Comparison of ENCODE assay signal across 16 cellular contexts in genomic region chr7:33743594-33743993, GRCh38.
DNase-seq lines count a peak whose midpoint lies in the region; ATAC-seq and TF ChIP-seq lines count a peak whose summit lies in the region.
"Had no signal": no experiment of that assay in that cellular context is flagged by ENCODE, and none has a peak within 500 bp of the region (broad histone marks: within the 10 kb centered on the region; RNA-seq: fewer than 3 reads in every experiment).

No MANE protein-coding gene starts in this region.

- peak overlapping the region; percentile 68; the same call in 1 of the 2 replicates for H3K23ac ChIP-seq in IMR-90 (ENCODE audit: low read depth, low read length)

- TF ChIP-seq RAD21 in IMR-90 (IDR thresholded peaks at IDR 0.05; ENCODE audit: low read length): no peak

- peak overlapping the region; percentile 66 for H2AK5ac ChIP-seq in IMR-90 (ENCODE audit: low read depth, low read length)

- H3K4me1 Mint-ChIP-seq in endothelial cell (ENCODE audit: unreplicated experiment): peaks cover 24% of the 10 kb centered on the region

- in situ Hi-C loops in IMR-90 (cut with MboI; ENCODE audit: low sequenced_read_pairs): no loop called here

- H4K5ac ChIP-seq in IMR-90 (ENCODE audit: low read depth, low read length): 0 out of 2 replicates have a peak overlapping the region, but pooled peaks have one; percentile 95

- H2BK120ac ChIP-seq in IMR-90 (ENCODE audit: low read depth, low read length): peak overlapping the region; percentile 85

- H2BK20ac ChIP-seq in IMR-90 (ENCODE audit: low read depth, low read length): peak overlapping the region; percentile 87

- H2AK9ac ChIP-seq in IMR-90 (replicated peaks; ENCODE audit: low read depth, low read length, poor library complexity): no peak overlapping the region

- dilution Hi-C loops in IMR-90 (cut with HindIII; ENCODE audit: low sequenced_read_pairs, unreplicated experiment): no loop called here

- H3K14ac ChIP-seq in IMR-90 (replicated peaks; ENCODE audit: low read depth, low read length): peak overlapping the region; percentile 82

- 0 out of 2 replicates have a peak overlapping the region, but pooled peaks have one; percentile 13 for H3K56ac ChIP-seq in IMR-90 (ENCODE audit: extremely low read depth, insufficient read depth, low read length)

- no peak for TF ChIP-seq POLR2A in IMR-90 (IDR thresholded peaks at IDR 0.05; ENCODE audit: low read depth, low read length)

- peak overlapping the region; percentile 96 for H3K27ac ChIP-seq in IMR-90 (ENCODE audit: insufficient read depth, low read length)
- H3K27ac ChIP-seq: KMS-11 had no signal

- peaks cover 4% of the 10 kb centered on the region for H3K36me3 Mint-ChIP-seq in endothelial cell (ENCODE audit: low read depth, unreplicated experiment)

- DNase-seq in AG20443 (ENCODE audit: low spot score) (peak; percentile 55), IMR-90 (peak; percentile 98), non-pigmented ciliary epithelial cell (ENCODE audit: low read depth) (peak; percentile 68), H7 (no peak), endothelial cell (ENCODE audit: low spot score) (no peak)
- DNase-seq in activated CD4-positive, alpha-beta T cell treated with anti-CD3 and anti-CD28 coated beads, Interleukin-2, amount 50 U/mL, for 4 hours: no peak
- DNase-seq: activated CD4-positive, alpha-beta T cell treated with anti-CD3 and anti-CD28 coated beads, Interleukin-2, amount 50 U/mL, for 1 hour; CD4-positive, alpha-beta memory T cell; central memory CD4-positive, alpha-beta T cell; esophagus squamous epithelium; NCI-H2081 treated with DMSO at 0.1 percent for 48 hours; nucleus accumbens; T-helper 1 cell had no signal

- peak overlapping the region; percentile 98 for H3K18ac ChIP-seq in IMR-90 (ENCODE audit: low read depth, low read length)

- POLR2A ChIA-PET in IMR-90 (lab: Charles Lee; ENCODE audit: unreplicated experiment): no interaction called here

- no peaks in the 10 kb centered on the region for H3K9me3 ChIP-seq in IMR-90 (ENCODE audit: control insufficient read depth, insufficient read depth, low read length)
- H3K9me3 ChIP-seq: esophagus squamous epithelium had no signal

- intact Hi-C loops in IMR-90 (cut with micrococcal nuclease): no loop called here

- H3K9me3 Mint-ChIP-seq in endothelial cell (ENCODE audit: unreplicated experiment): no peaks in the 10 kb centered on the region

- no peak overlapping the region for H3K9ac ChIP-seq in IMR-90 (ENCODE audit: low read depth, low read length)
- H3K9ac ChIP-seq: KMS-11 had no signal

- ATAC-seq in IMR-90 (ENCODE audit: low read depth) (peak; percentile 95), esophagus mucosa (peak; percentile 87), GM21825 (IDR thresholded peaks at IDR 0.05; ENCODE audit: unreplicated experiment) (no peak)

- H3K79me1 ChIP-seq in IMR-90 (ENCODE audit: low read depth in 1 of 2, low read length in 2 of 2): no peaks in the 10 kb centered on the region

- H3K4me3 ChIP-seq in IMR-90 (ENCODE audit: insufficient read depth, low read depth, low read length) (no peak overlapping the region), H7 (ENCODE audit: insufficient read depth, low read depth, low read length) (no peak overlapping the region)
- H3K4me3 ChIP-seq: esophagus squamous epithelium had no signal

- CTCF ChIA-PET in IMR-90 (lab: Yijun Ruan, JAX): interaction anchor here (0.7 to 1.6 kb wide), 2 partner anchors 11 to 22 kb away, joined by 3 read pairs; no protein-coding TSS in a partner anchor

- no peak overlapping the region for H3K27ac Mint-ChIP-seq in endothelial cell (ENCODE audit: unreplicated experiment)
- H3K27ac Mint-ChIP-seq: CD4-positive, alpha-beta memory T cell had no signal

- H3K4me3 Mint-ChIP-seq in endothelial cell (ENCODE audit: unreplicated experiment): no peak overlapping the region
- H3K4me3 Mint-ChIP-seq: CD4-positive, alpha-beta memory T cell had no signal

- 10% methylated on average over 2 of the region's 5 CpGs; no CpG with 5 or more reads in 1 of the 2 experiments for WGBS in IMR-90 (ENCODE audit: extremely low coverage in 2 of 2, insufficient read length in 1 of 2), 2 experiments

- peaks cover 15% of the 10 kb centered on the region; the same call in 1 of the 2 replicates for H3K9me1 ChIP-seq in IMR-90 (ENCODE audit: insufficient read depth, low read length)

- H3K4me1 ChIP-seq in IMR-90 (ENCODE audit: control insufficient read depth, insufficient read depth, low read length): peaks cover 16% of the 10 kb centered on the region

- peak overlapping the region; percentile 60; the same call in 1 of the 2 replicates for H4K91ac ChIP-seq in IMR-90 (ENCODE audit: insufficient read depth, low read depth, low read length)

- H4K8ac ChIP-seq in IMR-90 (ENCODE audit: low read depth in 2 of 2, low read length in 2 of 2): peak overlapping the region; percentile 60 to 86

- peak overlapping the region; percentile 60 for H2AFZ ChIP-seq in IMR-90 (replicated peaks; ENCODE audit: low read length, poor library complexity)

- H3K27me3 Mint-ChIP-seq in endothelial cell (ENCODE audit: unreplicated experiment): peaks cover 4% of the 10 kb centered on the region
- H3K27me3 Mint-ChIP-seq: CD4-positive, alpha-beta memory T cell had no signal

- peak overlapping the region; percentile 81; the same call in 2 of the 3 replicates for H2BK15ac ChIP-seq in IMR-90 (ENCODE audit: low read depth, low read length)

- H2BK5ac ChIP-seq in IMR-90 (ENCODE audit: low read depth, low read length, poor library complexity, severe bottlenecking): peak overlapping the region; percentile 91

- BruUV-seq in IMR-90 (replicated peaks; lab: Mats Ljungman, UMichigan): no TSS peak

- peak overlapping the region; percentile 11; the same call in 1 of the 2 replicates for H3K4me2 ChIP-seq in IMR-90 (ENCODE audit: low read depth, low read length)
- H3K4me2 ChIP-seq: KMS-11 had no signal

- H3K36me3 ChIP-seq in IMR-90 (ENCODE audit: control insufficient read depth, insufficient read depth, low read length) (no peaks in the 10 kb centered on the region), H7 (replicated peaks; ENCODE audit: control insufficient read depth, insufficient read depth, low read length) (no peaks in the 10 kb centered on the region)
- H3K36me3 ChIP-seq: esophagus squamous epithelium had no signal

- no peaks in the 10 kb centered on the region; the same call in 1 of the 2 replicates for H4K20me1 ChIP-seq in IMR-90 (ENCODE audit: insufficient read depth, low read length)

- peak overlapping the region; percentile 67; the same call in 1 of the 2 replicates for H3K4ac ChIP-seq in IMR-90 (ENCODE audit: low read depth, low read length)

- no peaks in the 10 kb centered on the region for H3K27me3 ChIP-seq in IMR-90 (ENCODE audit: control insufficient read depth, insufficient read depth, low read length)
- H3K27me3 ChIP-seq in H7 (ENCODE audit: control insufficient read depth, insufficient read depth, low read length): no peaks in the 10 kb centered on the region
- H3K27me3 ChIP-seq: esophagus squamous epithelium had no signal

- no peak for TF ChIP-seq CTCF in IMR-90 (conservative IDR thresholded peaks at IDR 0.05; ENCODE audit: low read depth, low read length)
- TF ChIP-seq CTCF in endothelial cell (IDR thresholded peaks at IDR 0.05; ENCODE audit: unreplicated experiment): no peak

TF ChIP-seq in IMR-90, 13 proteins besides CTCF, POLR2A, EP300 and RAD21:
- TF ChIP-seq MAFK (IDR thresholded peaks at IDR 0.05; ENCODE audit: low read depth, low read length): no peak
- peak; percentile 97 for TF ChIP-seq CEBPB (IDR thresholded peaks at IDR 0.05; ENCODE audit: low read depth, low read length)
- TF ChIP-seq USF2 (IDR thresholded peaks at IDR 0.05; ENCODE audit: low read depth, low read length): no peak
- TF ChIP-seq MAZ (IDR thresholded peaks at IDR 0.05; ENCODE audit: borderline replicate concordance, low read depth, low read length): no peak
- peak; percentile 5; the same call in 1 of the 2 replicates for TF ChIP-seq BHLHE40 (IDR thresholded peaks at IDR 0.05; ENCODE audit: low read depth, low read length)
- no peak for TF ChIP-seq SMC3 (IDR thresholded peaks at IDR 0.05; ENCODE audit: low read depth, low read length)
- TF ChIP-seq FOS (IDR thresholded peaks at IDR 0.05; ENCODE audit: low read depth, low read length): 0 out of 2 replicates have a peak, but pooled peaks have one; percentile 29
- TF ChIP-seq NFE2L2 (IDR thresholded peaks at IDR 0.05; ENCODE audit: low read depth, low read length): peak; percentile 61; the same call in 1 of the 2 replicates
- no peak for TF ChIP-seq ELK1 (IDR thresholded peaks at IDR 0.05; ENCODE audit: borderline replicate concordance, low read depth, low read length)
- TF ChIP-seq RCOR1 (IDR thresholded peaks at IDR 0.05; ENCODE audit: insufficient replicate concordance, low read length): no peak
- TF ChIP-seq CHD1 (IDR thresholded peaks at IDR 0.05; ENCODE audit: low read depth, low read length): no peak
- TF ChIP-seq MXI1 (IDR thresholded peaks at IDR 0.05; ENCODE audit: borderline replicate concordance, low read depth, low read length): no peak
- TF ChIP-seq RFX5 (IDR thresholded peaks at IDR 0.05; ENCODE audit: low read depth, low read length): no peak
TF ChIP-seq in IMR-90: peak in this region for 4.

Comparison
In these comparisons a context has a peak if more than half of its experiments do, and no peak if none do; other contexts are left out.
1. DNase-seq: peak in AG20443 (single experiment), IMR-90 (single experiment) and non-pigmented ciliary epithelial cell (single experiment); none in H7 (single experiment), endothelial cell (single experiment) and activated CD4-positive, alpha-beta T cell treated with anti-CD3 and anti-CD28 coated beads, Interleukin-2, amount 50 U/mL, for 4 hours (0 of 2).